Comparison of ENCODE assay signal across 20 cellular contexts in genomic region chr1:119204940-119205339, GRCh38.
"Had no signal": no experiment of that assay in that cellular context is flagged by ENCODE, and none has a peak within 500 bp of the region (broad histone marks: within the 10 kb centered on the region; RNA-seq: fewer than 3 reads in every experiment).

No MANE protein-coding gene starts in this region.

- H3K36me3 ChIP-seq: esophagus muscularis mucosa, gastrocnemius medialis, heart right ventricle, left lung, lower lobe of right lung had no signal

- H3K4me1 ChIP-seq: esophagus muscularis mucosa, gastrocnemius medialis, heart right ventricle, left lung, lower lobe of right lung had no signal

- H3K27me3 ChIP-seq: dorsolateral prefrontal cortex, esophagus muscularis mucosa, gastrocnemius medialis, heart right ventricle, left lung had no signal

- H3K9me3 ChIP-seq: gastrocnemius medialis, lower lobe of right lung, mucosa of descending colon had no signal

- H3K27ac Mint-ChIP-seq: mesothelial cell of epicardium, naive B cell had no signal

- ATAC-seq: gastrocnemius medialis, heart right ventricle, left cardiac atrium, left lung, left ventricle myocardium superior, lower lobe of right lung, mucosa of descending colon had no signal

- H3K4me3 Mint-ChIP-seq: mesothelial cell of epicardium, naive B cell had no signal

- H3K4me3 ChIP-seq: coronary artery, dorsolateral prefrontal cortex, esophagus muscularis mucosa, gastrocnemius medialis, heart right ventricle, left lung, lower lobe of right lung, mucosa of descending colon had no signal

- H3K4me1 Mint-ChIP-seq: naive B cell had no signal

- H3K27me3 Mint-ChIP-seq: naive B cell had no signal

- DNase-seq: dermis blood vessel endothelial cell; dorsolateral prefrontal cortex; effector CD4-positive, alpha-beta T cell; effector memory CD4-positive, alpha-beta T cell; foreskin melanocyte; gastrocnemius medialis; glutamatergic neuron; head of caudate nucleus; heart right ventricle; hippocampal formation; left cardiac atrium; left lung; left ventricle myocardium superior; lower lobe of right lung; mesenchymal stem cell; mucosa of descending colon; naive B cell had no signal

- H3K27ac ChIP-seq: coronary artery, dorsolateral prefrontal cortex, esophagus muscularis mucosa, gastrocnemius medialis, heart right ventricle, left lung, lower lobe of right lung had no signal
